Comparison of ENCODE assay signal across 10 cellular contexts in the genomic region with DNA sequence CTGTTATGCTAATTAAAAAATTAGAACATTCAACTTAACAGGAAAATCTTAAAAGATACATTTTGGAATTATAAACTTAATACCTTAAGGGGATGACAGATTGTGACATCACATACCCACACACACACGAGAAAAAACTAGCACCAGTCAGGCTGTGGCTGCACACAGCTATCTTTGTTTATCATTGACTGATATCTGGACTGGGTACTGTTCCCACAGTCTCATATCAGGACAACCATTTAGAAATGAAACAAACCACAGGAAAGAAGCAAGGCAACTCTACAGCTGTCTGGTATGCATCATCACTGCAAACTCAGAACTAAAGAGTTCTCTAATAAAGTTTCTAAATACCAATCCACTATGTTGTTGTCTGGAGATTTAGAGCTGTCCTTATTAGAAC.
DNase-seq lines count a peak whose midpoint lies in the region; ATAC-seq, FAIRE-seq and TF ChIP-seq lines count a peak whose summit lies in the region.
"Had no signal": no experiment of that assay in that cellular context is flagged by ENCODE, and none has a peak within 500 bp of the region (broad histone marks: within the 10 kb centered on the region; RNA-seq: fewer than 3 reads in every experiment).

No MANE protein-coding gene starts in this region.

- H2AFZ ChIP-seq in astrocyte (ENCODE audit: low read depth, low read length), result no peak overlapping the region
- no peak overlapping the region for H2AFZ ChIP-seq in neuronal stem cell (ENCODE audit: low read length)

- no peaks in the 10 kb centered on the region for H3K79me2 ChIP-seq in astrocyte (ENCODE audit: insufficient read depth, low read length)

- DNase-seq in AG04449 (ENCODE audit: low read depth, low spot score), result peak; percentile 47
- DNase-seq in astrocyte (ENCODE audit: low read depth), result peak; percentile 89
- no peak for DNase-seq in DMS 273 treated with DMSO at 0.1 percent for 48 hours (lab: John Stamatoyannopoulos, UW)
- no peak for DNase-seq in neuronal stem cell (ENCODE audit: low spot score)
- no peak for DNase-seq in esophagus muscularis mucosa (ENCODE audit: extremely low spot score)
- no peak for DNase-seq in right atrium auricular region (ENCODE audit: low spot score)
- DNase-seq: left colon had no signal

- H3K27ac ChIP-seq in astrocyte (ENCODE audit: low read depth, low read length) (no peak overlapping the region), neuronal stem cell (replicated peaks; ENCODE audit: low read length) (no peak overlapping the region), esophagus muscularis mucosa (replicated peaks in 1 of 4) (peak overlapping the region in 1 of 4 donors; percentile 73), right atrium auricular region (no peak overlapping the region)
- H3K27ac ChIP-seq: VCaP had no signal

- H3K79me1 ChIP-seq in neuronal stem cell (ENCODE audit: low read depth, low read length), result no peaks in the 10 kb centered on the region

- TF ChIP-seq CTCF in AG04449 (IDR thresholded peaks at IDR 0.05; ENCODE audit: insufficient read depth, low read length, missing control alignments), result no peak
- no peak for TF ChIP-seq CTCF in astrocyte (IDR thresholded peaks at IDR 0.05; ENCODE audit: insufficient read depth, low read depth, low read length)
- no peak for TF ChIP-seq CTCF in esophagus muscularis mucosa (IDR thresholded peaks at IDR 0.05)
- TF ChIP-seq CTCF in right atrium auricular region (IDR thresholded peaks at IDR 0.05), result no peak

- H3K14ac ChIP-seq in neuronal stem cell (ENCODE audit: low read length), result no peak overlapping the region

- CTCF ChIA-PET in AG04449 (lab: Yijun Ruan, JAX), result no interaction called here

- H3K4me1 ChIP-seq in astrocyte (ENCODE audit: insufficient read depth, low read length) (no peaks in the 10 kb centered on the region), neuronal stem cell (ENCODE audit: control insufficient read depth in 2 of 2, insufficient read depth in 1 of 2, low read depth in 1 of 2, low read length in 2 of 2) (no peaks in the 10 kb centered on the region), esophagus muscularis mucosa (peaks cover 0 to 31% (median 26%) of the 10 kb centered on the region in 4 donors), right atrium auricular region (no peaks in the 10 kb centered on the region)

- H3K36me3 ChIP-seq in astrocyte (ENCODE audit: insufficient read depth, low read length) (no peaks in the 10 kb centered on the region), neuronal stem cell (replicated peaks in 1 of 2; ENCODE audit: control insufficient read depth in 2 of 2, insufficient read depth in 2 of 2, low read length in 2 of 2) (no peaks in the 10 kb centered on the region), esophagus muscularis mucosa (peaks cover 0 to 10% (median 3%) of the 10 kb centered on the region in 4 donors), right atrium auricular region (no peaks in the 10 kb centered on the region)

- H3K4me1 Mint-ChIP-seq in astrocyte (ENCODE audit: low read depth, unreplicated experiment), result peaks cover 22% of the 10 kb centered on the region

- FAIRE-seq in astrocyte (lab: Jason Lieb, UNC), result peak; percentile 32

- peaks cover 11% of the 10 kb centered on the region for H3K36me3 Mint-ChIP-seq in astrocyte (ENCODE audit: low read depth, unreplicated experiment)

- H4K20me1 ChIP-seq in astrocyte (ENCODE audit: insufficient read depth, low read length), result no peaks in the 10 kb centered on the region

- H3K4me3 Mint-ChIP-seq in astrocyte (ENCODE audit: unreplicated experiment), result no peak overlapping the region

- intact Hi-C loops in esophagus muscularis mucosa (cut with DNase I), result no loop called here

- no peak overlapping the region for H2AK5ac ChIP-seq in neuronal stem cell (ENCODE audit: low read depth, low read length)

- no peak for TF ChIP-seq POLR2A in esophagus muscularis mucosa (IDR thresholded peaks at IDR 0.05; ENCODE audit: low read depth)

- H4K8ac ChIP-seq in neuronal stem cell (ENCODE audit: low read depth, low read length), result no peak overlapping the region

- H2BK15ac ChIP-seq in neuronal stem cell (ENCODE audit: low read length), result no peak overlapping the region

- WGBS in neuronal stem cell (ENCODE audit: extremely low coverage in 2 of 2, insufficient read length in 2 of 2, insufficient replicate concordance in 1 of 2), 2 donors, result no CpG with 5 or more reads among the region's 1 CpG
- WGBS in esophagus muscularis mucosa, result 64% methylated on average over 1 of the region's 1 CpG

- H2BK12ac ChIP-seq in neuronal stem cell (ENCODE audit: low read length), result no peak overlapping the region

- H3K27me3 Mint-ChIP-seq in astrocyte (ENCODE audit: low read depth, unreplicated experiment), result no peaks in the 10 kb centered on the region

- H3K18ac ChIP-seq in neuronal stem cell (ENCODE audit: low read length), result no peak overlapping the region

- POLR2A ChIA-PET in AG04449 (lab: Yijun Ruan, JAX), result no interaction called here

- H3K23ac ChIP-seq in neuronal stem cell (ENCODE audit: low read depth, low read length, poor library complexity), result no peak overlapping the region

- H3K27me3 ChIP-seq in astrocyte (ENCODE audit: insufficient read depth, low read length) (no peaks in the 10 kb centered on the region), neuronal stem cell (ENCODE audit: control insufficient read depth in 3 of 3, insufficient read depth in 3 of 3, low read depth in 1 of 3, low read length in 3 of 3) (no peaks in the 10 kb centered on the region), esophagus muscularis mucosa (no peaks in the 10 kb centered on the region), right atrium auricular region (no peaks in the 10 kb centered on the region)

- no peak overlapping the region for H3K4me3 ChIP-seq in AG04449 (ENCODE audit: low read depth, low read length)
- H3K4me3 ChIP-seq in astrocyte (ENCODE audit: insufficient read depth, low read depth, low read length), result no peak overlapping the region
- H3K4me3 ChIP-seq in neuronal stem cell (ENCODE audit: low read length in 2 of 2), result no peak overlapping the region
- no peak overlapping the region for H3K4me3 ChIP-seq in esophagus muscularis mucosa
- H3K4me3 ChIP-seq in right atrium auricular region, result no peak overlapping the region

- H3K27ac Mint-ChIP-seq in astrocyte (ENCODE audit: unreplicated experiment), result peak overlapping the region; percentile 62

- H3K4me2 ChIP-seq in astrocyte (ENCODE audit: low read length), result no peak overlapping the region
- no peak overlapping the region for H3K4me2 ChIP-seq in neuronal stem cell (ENCODE audit: insufficient read depth, low read length, poor library complexity, severe bottlenecking)

- H3K9me3 Mint-ChIP-seq in astrocyte (ENCODE audit: unreplicated experiment), result peaks cover 6% of the 10 kb centered on the region

- no peak for TF ChIP-seq EP300 in esophagus muscularis mucosa (IDR thresholded peaks at IDR 0.05)

- ATAC-seq in GM18907 (IDR thresholded peaks at IDR 0.05; ENCODE audit: unreplicated experiment) (peak; percentile 93), HG03095 (IDR thresholded peaks at IDR 0.05; ENCODE audit: unreplicated experiment) (peak; percentile 87)

- no peak overlapping the region for H4K91ac ChIP-seq in neuronal stem cell (ENCODE audit: low read depth, low read length, poor library complexity)

- no peak overlapping the region for H3K4ac ChIP-seq in neuronal stem cell (ENCODE audit: low read length)

- H3K9ac ChIP-seq in astrocyte (ENCODE audit: low read length), result no peak overlapping the region
- no peak overlapping the region for H3K9ac ChIP-seq in neuronal stem cell (ENCODE audit: low read depth, low read length, poor library complexity)

- H2BK5ac ChIP-seq in neuronal stem cell (ENCODE audit: low read length), result no peak overlapping the region

- H2BK120ac ChIP-seq in neuronal stem cell (ENCODE audit: low read depth, low read length), result no peak overlapping the region

- H3K9me3 ChIP-seq in astrocyte (ENCODE audit: insufficient read depth, low read depth, low read length) (no peaks in the 10 kb centered on the region), neuronal stem cell (replicated peaks in 1 of 2; ENCODE audit: control insufficient read depth in 2 of 2, insufficient read depth in 1 of 2, low read depth in 1 of 2, low read length in 2 of 2) (peaks cover 2 to 7% of the 10 kb centered on the region in 2 donors), esophagus muscularis mucosa (peaks cover 0 to 8% (median 3%) of the 10 kb centered on the region in 4 donors), right atrium auricular region (peaks cover 0 to 11% of the 10 kb centered on the region in 2 donors)

Comparison
In these comparisons a context has a peak if more than half of its experiments do, and no peak if none do; other contexts are left out.
1. DNase-seq: peak in AG04449 (single experiment) and astrocyte (single experiment); none in DMS 273 treated with DMSO at 0.1 percent for 48 hours (single experiment), neuronal stem cell (single experiment), esophagus muscularis mucosa (single experiment) and right atrium auricular region (single experiment).